ENCODE assay signal across 1 cellular context in the genomic region with DNA sequence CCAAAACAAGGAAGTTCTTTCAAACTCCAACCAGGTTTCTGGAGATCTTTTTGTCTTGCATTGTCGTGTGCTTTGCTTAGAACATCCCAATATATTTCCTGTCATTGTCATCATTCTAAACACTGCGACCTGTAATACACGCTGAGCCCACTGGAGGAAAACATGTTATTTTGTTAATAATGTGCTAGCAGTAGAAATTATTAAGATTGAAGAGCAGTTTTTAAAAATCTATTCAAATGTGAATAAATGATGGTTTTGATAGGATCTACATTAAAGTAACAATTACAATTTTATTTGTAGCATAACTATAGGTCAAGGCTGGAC.
TF ChIP-seq lines count a peak whose summit lies in the region.

No MANE protein-coding gene starts in this region.

TF ChIP-seq in GM12878, 131 proteins besides CTCF, POLR2A, EP300 and RAD21 (continued from another document):
- TF ChIP-seq, protein P1, sequence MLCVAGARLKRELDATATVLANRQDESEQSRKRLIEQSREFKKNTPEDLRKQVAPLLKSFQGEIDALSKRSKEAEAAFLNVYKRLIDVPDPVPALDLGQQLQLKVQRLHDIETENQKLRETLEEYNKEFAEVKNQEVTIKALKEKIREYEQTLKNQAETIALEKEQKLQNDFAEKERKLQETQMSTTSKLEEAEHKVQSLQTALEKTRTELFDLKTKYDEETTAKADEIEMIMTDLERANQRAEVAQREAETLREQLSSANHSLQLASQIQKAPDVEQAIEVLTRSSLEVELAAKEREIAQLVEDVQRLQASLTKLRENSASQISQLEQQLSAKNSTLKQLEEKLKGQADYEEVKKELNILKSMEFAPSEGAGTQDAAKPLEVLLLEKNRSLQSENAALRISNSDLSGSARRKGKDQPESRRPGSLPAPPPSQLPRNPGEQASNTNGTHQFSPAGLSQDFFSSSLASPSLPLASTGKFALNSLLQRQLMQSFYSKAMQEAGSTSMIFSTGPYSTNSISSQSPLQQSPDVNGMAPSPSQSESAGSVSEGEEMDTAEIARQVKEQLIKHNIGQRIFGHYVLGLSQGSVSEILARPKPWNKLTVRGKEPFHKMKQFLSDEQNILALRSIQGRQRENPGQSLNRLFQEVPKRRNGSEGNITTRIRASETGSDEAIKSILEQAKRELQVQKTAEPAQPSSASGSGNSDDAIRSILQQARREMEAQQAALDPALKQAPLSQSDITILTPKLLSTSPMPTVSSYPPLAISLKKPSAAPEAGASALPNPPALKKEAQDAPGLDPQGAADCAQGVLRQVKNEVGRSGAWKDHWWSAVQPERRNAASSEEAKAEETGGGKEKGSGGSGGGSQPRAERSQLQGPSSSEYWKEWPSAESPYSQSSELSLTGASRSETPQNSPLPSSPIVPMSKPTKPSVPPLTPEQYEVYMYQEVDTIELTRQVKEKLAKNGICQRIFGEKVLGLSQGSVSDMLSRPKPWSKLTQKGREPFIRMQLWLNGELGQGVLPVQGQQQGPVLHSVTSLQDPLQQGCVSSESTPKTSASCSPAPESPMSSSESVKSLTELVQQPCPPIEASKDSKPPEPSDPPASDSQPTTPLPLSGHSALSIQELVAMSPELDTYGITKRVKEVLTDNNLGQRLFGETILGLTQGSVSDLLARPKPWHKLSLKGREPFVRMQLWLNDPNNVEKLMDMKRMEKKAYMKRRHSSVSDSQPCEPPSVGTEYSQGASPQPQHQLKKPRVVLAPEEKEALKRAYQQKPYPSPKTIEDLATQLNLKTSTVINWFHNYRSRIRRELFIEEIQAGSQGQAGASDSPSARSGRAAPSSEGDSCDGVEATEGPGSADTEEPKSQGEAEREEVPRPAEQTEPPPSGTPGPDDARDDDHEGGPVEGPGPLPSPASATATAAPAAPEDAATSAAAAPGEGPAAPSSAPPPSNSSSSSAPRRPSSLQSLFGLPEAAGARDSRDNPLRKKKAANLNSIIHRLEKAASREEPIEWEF (IDR thresholded peaks at IDR 0.05; ENCODE audit: insufficient replicate concordance, low read depth, low read length): no peak
- TF ChIP-seq ZNF274 (IDR thresholded peaks at IDR 0.05; ENCODE audit: insufficient read depth, insufficient read length): no peak
- no peak for TF ChIP-seq SRF (IDR thresholded peaks at IDR 0.05; ENCODE audit: low read depth in 2 of 2, low read length in 2 of 2)
- TF ChIP-seq CEBPB (IDR thresholded peaks at IDR 0.05; ENCODE audit: borderline replicate concordance in 1 of 2, low read depth in 2 of 2, low read length in 2 of 2): no peak
- TF ChIP-seq SMARCA5 (IDR thresholded peaks at IDR 0.05): no peak
